24 cellular contexts compared by ENCODE assay signal in genomic region chr1:6011161-6011945, GRCh38. TPM values are rescaled to one million over a fixed set of nuclear protein-coding genes. Genes with fewer than 3 reads are reported as not detected.
DNase-seq lines count a peak whose midpoint lies in the region; ATAC-seq and TF ChIP-seq lines count a peak whose summit lies in the region.
"Had no signal": no experiment of that assay in that cellular context is flagged by ENCODE, and none has a peak within 500 bp of the region (broad histone marks: within the 10 kb centered on the region; RNA-seq: fewer than 3 reads in every experiment).

No MANE protein-coding gene starts in this region.

- CTCF ChIA-PET in CD8-positive, alpha-beta T cell (lab: Charles Lee) = no interaction called here

- H3K4me3 ChIP-seq in CD8-positive, alpha-beta T cell (ENCODE audit: low read depth, low read length) = no peak overlapping the region
- H3K4me3 ChIP-seq: GM12878, pancreas, Peyer's patch, uterus had no signal

- H3K9me3 Mint-ChIP-seq in CD8-positive, alpha-beta T cell = no peaks in the 10 kb centered on the region
- no peaks in the 10 kb centered on the region for H3K9me3 Mint-ChIP-seq in activated T-helper 2 cell treated with anti-CD3 and anti-CD28 coated beads, Interferon-gamma antibody, Interleukin-2, Interleukin-4, amounts not matched to agents 10 μg/mL and 5 μg/mL and 100 μg/mL, durations not matched to agents 14 hours and 24 hours and 36 hours
- H3K9me3 Mint-ChIP-seq in natural killer cell = no peaks in the 10 kb centered on the region

- POLR2A ChIA-PET in CD8-positive, alpha-beta T cell (lab: Charles Lee) = no interaction called here

- TF ChIP-seq CTCF in CD8-positive, alpha-beta T cell (IDR thresholded peaks at IDR 0.05) = no peak
- no peak for TF ChIP-seq CTCF in natural killer cell (IDR thresholded peaks at IDR 0.05)

- H3K27ac Mint-ChIP-seq in CD8-positive, alpha-beta T cell = peak overlapping the region; percentile 52
- H3K27ac Mint-ChIP-seq in activated T-helper 2 cell treated with anti-CD3 and anti-CD28 coated beads, Interferon-gamma antibody, Interleukin-2, Interleukin-4, amounts not matched to agents 10 μg/mL and 5 μg/mL and 100 μg/mL, durations not matched to agents 14 hours and 24 hours and 36 hours = peak overlapping the region; percentile 39
- peak overlapping the region; percentile 82 to 92 for H3K27ac Mint-ChIP-seq in natural killer cell
- H3K27ac Mint-ChIP-seq: B cell had no signal

- intact Hi-C loops in CD8-positive, alpha-beta T cell (cut with DNase I, micrococcal nuclease) = no loop called here
- intact Hi-C loops in activated T-helper 2 cell treated with anti-CD3 and anti-CD28 coated beads, Interferon-gamma antibody, Interleukin-2, Interleukin-4, amounts not matched to agents 10 μg/mL and 5 μg/mL and 100 μg/mL, durations not matched to agents 14 hours and 24 hours and 36 hours (cut with micrococcal nuclease) = no loop called here
- intact Hi-C loops in natural killer cell (cut with micrococcal nuclease) = no loop called here

- no peak overlapping the region for H3K27ac ChIP-seq in CD8-positive, alpha-beta T cell (ENCODE audit: low read depth, low read length)
- H3K27ac ChIP-seq: HL-60, pancreas, Peyer's patch, uterus had no signal

- peaks cover 15% of the 10 kb centered on the region for H3K36me3 Mint-ChIP-seq in CD8-positive, alpha-beta T cell
- peaks cover 25% of the 10 kb centered on the region for H3K36me3 Mint-ChIP-seq in activated T-helper 2 cell treated with anti-CD3 and anti-CD28 coated beads, Interferon-gamma antibody, Interleukin-2, Interleukin-4, amounts not matched to agents 10 μg/mL and 5 μg/mL and 100 μg/mL, durations not matched to agents 14 hours and 24 hours and 36 hours (ENCODE audit: low read depth)
- no peaks in the 10 kb centered on the region for H3K36me3 Mint-ChIP-seq in natural killer cell

- H3K9me3 ChIP-seq in CD8-positive, alpha-beta T cell (ENCODE audit: low read length) = no peaks in the 10 kb centered on the region
- H3K9me3 ChIP-seq: pancreas, Peyer's patch, SK-N-SH, uterus had no signal

- H3K27me3 Mint-ChIP-seq in CD8-positive, alpha-beta T cell (ENCODE audit: low read depth) = no peaks in the 10 kb centered on the region
- no peaks in the 10 kb centered on the region for H3K27me3 Mint-ChIP-seq in activated T-helper 2 cell treated with anti-CD3 and anti-CD28 coated beads, Interferon-gamma antibody, Interleukin-2, Interleukin-4, amounts not matched to agents 10 μg/mL and 5 μg/mL and 100 μg/mL, durations not matched to agents 14 hours and 24 hours and 36 hours (ENCODE audit: low read depth)
- H3K27me3 Mint-ChIP-seq in natural killer cell (ENCODE audit: low read depth in 2 of 2) = no peaks in the 10 kb centered on the region
- H3K27me3 Mint-ChIP-seq: B cell had no signal

- H3K36me3 ChIP-seq in CD8-positive, alpha-beta T cell (ENCODE audit: insufficient read depth, low read length) = no peaks in the 10 kb centered on the region
- H3K36me3 ChIP-seq: pancreas, Peyer's patch, uterus had no signal

- ATAC-seq in CD8-positive, alpha-beta T cell = no peak
- ATAC-seq in natural killer cell (no peak), HG02678 (IDR thresholded peaks at IDR 0.05; ENCODE audit: unreplicated experiment) (no peak)
- ATAC-seq: GM12878, pancreas had no signal

- no peak overlapping the region for H3K4me3 Mint-ChIP-seq in CD8-positive, alpha-beta T cell
- no peak overlapping the region for H3K4me3 Mint-ChIP-seq in activated T-helper 2 cell treated with anti-CD3 and anti-CD28 coated beads, Interferon-gamma antibody, Interleukin-2, Interleukin-4, amounts not matched to agents 10 μg/mL and 5 μg/mL and 100 μg/mL, durations not matched to agents 14 hours and 24 hours and 36 hours (ENCODE audit: low read depth)
- no peak overlapping the region for H3K4me3 Mint-ChIP-seq in natural killer cell
- H3K4me3 Mint-ChIP-seq: B cell had no signal

- peaks cover 4% of the 10 kb centered on the region for H3K4me1 ChIP-seq in CD8-positive, alpha-beta T cell (ENCODE audit: insufficient read depth, low read length)
- H3K4me1 ChIP-seq: pancreas, Peyer's patch, uterus had no signal

- no peaks in the 10 kb centered on the region for H3K27me3 ChIP-seq in CD8-positive, alpha-beta T cell (ENCODE audit: insufficient read depth, low read length)
- H3K27me3 ChIP-seq: pancreas, Peyer's patch, uterus had no signal

- DNase-seq in NCI-H2029 (lab: John Stamatoyannopoulos, UW) (peak; percentile 22), NCI-H2029 treated with DMSO at 0.1 percent for 48 hours (lab: John Stamatoyannopoulos, UW) (no peak), natural killer cell (no peak), A172 (ENCODE audit: low spot score) (no peak)
- no peak for DNase-seq in CD8-positive, alpha-beta T cell
- DNase-seq in activated T-helper 2 cell treated with anti-CD3 and anti-CD28 coated beads, Interferon-gamma antibody, Interleukin-2, Interleukin-4, amounts not matched to agents 10 μg/mL and 5 μg/mL and 100 μg/mL, durations not matched to agents 14 hours and 24 hours and 36 hours (ENCODE audit: low spot score) = no peak
- DNase-seq in stimulated activated CD4-positive, alpha-beta T cell treated with anti-CD3 and anti-CD28 coated beads, Interleukin-12 subunit alpha, Interleukin-12 subunit beta, amount 100 ng/mL, for 4 hours = no peak
- DNase-seq: 8988T; activated CD4-positive, CD25-positive, alpha-beta regulatory T cell; amygdala; effector memory CD4-positive, alpha-beta T cell; GF-D8; glutamatergic neuron; HCEC 1CT; NCI-H1436; Peyer's patch; SK-N-SH; T1000; uterus had no signal

- H3K4me1 Mint-ChIP-seq in CD8-positive, alpha-beta T cell (ENCODE audit: low read depth) = peaks cover 12% of the 10 kb centered on the region
- peaks cover 1% of the 10 kb centered on the region for H3K4me1 Mint-ChIP-seq in activated T-helper 2 cell treated with anti-CD3 and anti-CD28 coated beads, Interferon-gamma antibody, Interleukin-2, Interleukin-4, amounts not matched to agents 10 μg/mL and 5 μg/mL and 100 μg/mL, durations not matched to agents 14 hours and 24 hours and 36 hours (ENCODE audit: low read depth)
- peaks cover 20 to 56% of the 10 kb centered on the region in 2 donors for H3K4me1 Mint-ChIP-seq in natural killer cell

RNA-seq across cellular contexts. Expression of gene NPHP4, which starts 19.1 kb away (rescaled TPM):
- 1 to 10 TPM; 3.1 to 3.7 TPM for total RNA-seq in CD8-positive, alpha-beta T cell
- 19.0 and 20.2 TPM in 2 replicates for total RNA-seq in activated T-helper 2 cell treated with anti-CD3 and anti-CD28 coated beads, Interferon-gamma antibody, Interleukin-2, Interleukin-4, amounts not matched to agents 10 μg/mL and 5 μg/mL and 100 μg/mL, durations not matched to agents 14 hours and 24 hours and 36 hours
- total RNA-seq in natural killer cell = 10 to 100 TPM in 2 of 3 donors, 1 to 10 TPM in 1; 6.3 to 14.7 (median 10.1) TPM
- 1.9 and 3.5 TPM in 2 replicates for total RNA-seq in A172 (2014; rRNA removed; shearing (Covaris generic))

RNA-seq across cellular contexts. Expression of gene KCNAB2, which starts 34.3 kb away (rescaled TPM):
- total RNA-seq in CD8-positive, alpha-beta T cell = 100 to 1,000 TPM; 152 to 163 TPM
- total RNA-seq in activated T-helper 2 cell treated with anti-CD3 and anti-CD28 coated beads, Interferon-gamma antibody, Interleukin-2, Interleukin-4, amounts not matched to agents 10 μg/mL and 5 μg/mL and 100 μg/mL, durations not matched to agents 14 hours and 24 hours and 36 hours = 307 and 312 TPM in 2 replicates
- 100 to 1,000 TPM; 387 to 749 (median 430) TPM for total RNA-seq in natural killer cell
- 4.7 and 14.4 TPM in 2 replicates for total RNA-seq in A172 (2014; rRNA removed; shearing (Covaris generic))
